In the genomic region with DNA sequence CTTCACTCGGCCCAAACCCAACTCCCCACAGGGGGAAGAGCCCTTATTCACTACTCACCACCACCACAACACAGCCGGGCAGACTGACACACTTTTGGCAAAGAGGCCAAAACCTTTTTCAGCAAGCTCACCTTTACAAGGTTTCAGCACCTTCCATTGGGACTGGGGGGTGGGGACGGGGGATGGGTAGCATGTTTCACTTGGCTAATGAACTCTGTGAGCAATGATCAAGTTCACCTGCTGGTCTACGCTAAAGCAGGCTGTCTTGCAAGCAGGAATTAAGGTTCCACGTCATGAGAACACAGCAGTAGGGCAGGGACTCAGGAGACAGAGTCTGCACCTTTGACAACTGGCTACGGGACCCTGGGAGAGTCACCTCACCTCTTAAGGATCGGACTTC, we compare ENCODE assay signal across 1 cellular context.
TF ChIP-seq lines count a peak whose summit lies in the region.

No MANE protein-coding gene starts in this region.

TF ChIP-seq in GM23338, 12 proteins besides CTCF, POLR2A, EP300 and RAD21:
- TF ChIP-seq EZH2phosphoT487 (IDR thresholded peaks at IDR 0.05; ENCODE audit: unreplicated experiment): no peak
- TF ChIP-seq CREB1 (CRISPR knock-in tag; IDR thresholded peaks at IDR 0.05; ENCODE audit: low read depth): no peak
- TF ChIP-seq EZH2 (IDR thresholded peaks at IDR 0.05; ENCODE audit: low read depth, unreplicated experiment): no peak
- TF ChIP-seq REST (IDR thresholded peaks at IDR 0.05; ENCODE audit: unreplicated experiment): no peak
- TF ChIP-seq JUNB (IDR thresholded peaks at IDR 0.05; ENCODE audit: unreplicated experiment): no peak
- TF ChIP-seq STAT1 (IDR thresholded peaks at IDR 0.05; ENCODE audit: unreplicated experiment): no peak
- no peak for TF ChIP-seq ZNF114 (CRISPR knock-in tag; IDR thresholded peaks at IDR 0.05)
- no peak for TF ChIP-seq POLR2AphosphoS5 (IDR thresholded peaks at IDR 0.05; ENCODE audit: low read depth)
- no peak for TF ChIP-seq NANOG (IDR thresholded peaks at IDR 0.05; ENCODE audit: borderline replicate concordance)
- TF ChIP-seq, protein P1, sequence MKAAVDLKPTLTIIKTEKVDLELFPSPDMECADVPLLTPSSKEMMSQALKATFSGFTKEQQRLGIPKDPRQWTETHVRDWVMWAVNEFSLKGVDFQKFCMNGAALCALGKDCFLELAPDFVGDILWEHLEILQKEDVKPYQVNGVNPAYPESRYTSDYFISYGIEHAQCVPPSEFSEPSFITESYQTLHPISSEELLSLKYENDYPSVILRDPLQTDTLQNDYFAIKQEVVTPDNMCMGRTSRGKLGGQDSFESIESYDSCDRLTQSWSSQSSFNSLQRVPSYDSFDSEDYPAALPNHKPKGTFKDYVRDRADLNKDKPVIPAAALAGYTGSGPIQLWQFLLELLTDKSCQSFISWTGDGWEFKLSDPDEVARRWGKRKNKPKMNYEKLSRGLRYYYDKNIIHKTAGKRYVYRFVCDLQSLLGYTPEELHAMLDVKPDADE (IDR thresholded peaks at IDR 0.05): no peak
- TF ChIP-seq, protein P2, sequence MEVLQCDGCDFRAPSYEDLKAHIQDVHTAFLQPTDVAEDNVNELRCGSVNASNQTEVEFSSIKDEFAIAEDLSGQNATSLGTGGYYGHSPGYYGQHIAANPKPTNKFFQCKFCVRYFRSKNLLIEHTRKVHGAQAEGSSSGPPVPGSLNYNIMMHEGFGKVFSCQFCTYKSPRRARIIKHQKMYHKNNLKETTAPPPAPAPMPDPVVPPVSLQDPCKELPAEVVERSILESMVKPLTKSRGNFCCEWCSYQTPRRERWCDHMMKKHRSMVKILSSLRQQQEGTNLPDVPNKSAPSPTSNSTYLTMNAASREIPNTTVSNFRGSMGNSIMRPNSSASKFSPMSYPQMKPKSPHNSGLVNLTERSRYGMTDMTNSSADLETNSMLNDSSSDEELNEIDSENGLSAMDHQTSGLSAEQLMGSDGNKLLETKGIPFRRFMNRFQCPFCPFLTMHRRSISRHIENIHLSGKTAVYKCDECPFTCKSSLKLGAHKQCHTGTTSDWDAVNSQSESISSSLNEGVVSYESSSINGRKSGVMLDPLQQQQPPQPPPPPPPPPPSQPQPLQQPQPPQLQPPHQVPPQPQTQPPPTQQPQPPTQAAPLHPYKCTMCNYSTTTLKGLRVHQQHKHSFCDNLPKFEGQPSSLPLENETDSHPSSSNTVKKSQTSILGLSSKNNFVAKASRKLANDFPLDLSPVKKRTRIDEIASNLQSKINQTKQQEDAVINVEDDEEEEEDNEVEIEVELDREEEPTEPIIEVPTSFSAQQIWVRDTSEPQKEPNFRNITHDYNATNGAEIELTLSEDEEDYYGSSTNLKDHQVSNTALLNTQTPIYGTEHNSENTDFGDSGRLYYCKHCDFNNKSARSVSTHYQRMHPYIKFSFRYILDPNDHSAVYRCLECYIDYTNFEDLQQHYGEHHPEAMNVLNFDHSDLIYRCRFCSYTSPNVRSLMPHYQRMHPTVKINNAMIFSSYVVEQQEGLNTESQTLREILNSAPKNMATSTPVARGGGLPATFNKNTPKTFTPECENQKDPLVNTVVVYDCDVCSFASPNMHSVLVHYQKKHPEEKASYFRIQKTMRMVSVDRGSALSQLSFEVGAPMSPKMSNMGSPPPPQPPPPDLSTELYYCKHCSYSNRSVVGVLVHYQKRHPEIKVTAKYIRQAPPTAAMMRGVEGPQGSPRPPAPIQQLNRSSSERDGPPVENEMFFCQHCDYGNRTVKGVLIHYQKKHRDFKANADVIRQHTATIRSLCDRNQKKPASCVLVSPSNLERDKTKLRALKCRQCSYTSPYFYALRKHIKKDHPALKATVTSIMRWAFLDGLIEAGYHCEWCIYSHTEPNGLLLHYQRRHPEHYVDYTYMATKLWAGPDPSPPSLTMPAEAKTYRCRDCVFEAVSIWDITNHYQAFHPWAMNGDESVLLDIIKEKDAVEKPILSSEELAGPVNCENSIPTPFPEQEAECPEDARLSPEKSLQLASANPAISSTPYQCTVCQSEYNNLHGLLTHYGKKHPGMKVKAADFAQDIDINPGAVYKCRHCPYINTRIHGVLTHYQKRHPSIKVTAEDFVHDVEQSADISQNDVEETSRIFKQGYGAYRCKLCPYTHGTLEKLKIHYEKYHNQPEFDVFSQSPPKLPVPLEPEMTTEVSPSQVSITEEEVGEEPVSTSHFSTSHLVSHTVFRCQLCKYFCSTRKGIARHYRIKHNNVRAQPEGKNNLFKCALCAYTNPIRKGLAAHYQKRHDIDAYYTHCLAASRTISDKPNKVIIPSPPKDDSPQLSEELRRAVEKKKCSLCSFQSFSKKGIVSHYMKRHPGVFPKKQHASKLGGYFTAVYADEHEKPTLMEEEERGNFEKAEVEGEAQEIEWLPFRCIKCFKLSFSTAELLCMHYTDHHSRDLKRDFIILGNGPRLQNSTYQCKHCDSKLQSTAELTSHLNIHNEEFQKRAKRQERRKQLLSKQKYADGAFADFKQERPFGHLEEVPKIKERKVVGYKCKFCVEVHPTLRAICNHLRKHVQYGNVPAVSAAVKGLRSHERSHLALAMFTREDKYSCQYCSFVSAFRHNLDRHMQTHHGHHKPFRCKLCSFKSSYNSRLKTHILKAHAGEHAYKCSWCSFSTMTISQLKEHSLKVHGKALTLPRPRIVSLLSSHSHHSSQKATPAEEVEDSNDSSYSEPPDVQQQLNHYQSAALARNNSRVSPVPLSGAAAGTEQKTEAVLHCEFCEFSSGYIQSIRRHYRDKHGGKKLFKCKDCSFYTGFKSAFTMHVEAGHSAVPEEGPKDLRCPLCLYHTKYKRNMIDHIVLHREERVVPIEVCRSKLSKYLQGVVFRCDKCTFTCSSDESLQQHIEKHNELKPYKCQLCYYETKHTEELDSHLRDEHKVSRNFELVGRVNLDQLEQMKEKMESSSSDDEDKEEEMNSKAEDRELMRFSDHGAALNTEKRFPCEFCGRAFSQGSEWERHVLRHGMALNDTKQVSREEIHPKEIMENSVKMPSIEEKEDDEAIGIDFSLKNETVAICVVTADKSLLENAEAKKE (CRISPR knock-in tag; IDR thresholded peaks at IDR 0.05): no peak
- TF ChIP-seq ZNF331 (CRISPR knock-in tag; IDR thresholded peaks at IDR 0.05; ENCODE audit: low read depth): no peak
